In the genomic region with DNA sequence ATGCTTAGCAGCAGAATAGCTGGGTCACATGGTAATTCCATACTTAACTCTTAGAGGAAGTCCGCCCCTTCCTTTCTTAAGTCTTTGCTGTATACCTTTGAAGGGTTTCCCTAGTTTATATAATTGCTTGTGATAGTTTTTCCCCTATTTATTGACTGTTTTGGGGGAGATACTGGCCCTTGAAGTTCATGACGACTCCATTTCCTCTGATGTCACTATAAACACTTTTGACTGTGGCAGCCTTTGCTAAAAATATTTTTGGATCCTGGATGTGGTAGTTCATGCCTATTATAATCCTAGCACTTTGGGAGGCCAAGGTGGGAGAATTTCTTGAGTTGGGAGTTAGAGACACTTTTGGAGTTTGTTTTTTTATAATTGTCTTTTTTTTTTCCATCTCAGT, we compare ENCODE assay signal across 20 cellular contexts. TPM values are rescaled to one million over a fixed set of nuclear protein-coding genes. Genes with fewer than 3 reads are reported as not detected.
DNase-seq lines count a peak whose midpoint lies in the region; ATAC-seq and TF ChIP-seq lines count a peak whose summit lies in the region.
"Had no signal": no experiment of that assay in that cellular context is flagged by ENCODE, and none has a peak within 500 bp of the region (broad histone marks: within the 10 kb centered on the region; RNA-seq: fewer than 3 reads in every experiment).

No MANE protein-coding gene starts in this region.

- DNase-seq in cardiac muscle cell (ENCODE audit: low read depth in 1 of 2, low spot score in 1 of 2) (no peak), right cardiac atrium (no peak), left ventricle myocardium superior (no peak), type B pancreatic cell (ENCODE audit: extremely low spot score, unreplicated experiment) (no peak), mucosa of descending colon (no peak)
- DNase-seq in activated T-helper 1 cell treated with anti-CD3 and anti-CD28 coated beads, Interleukin-12 subunit alpha, Interleukin-12 subunit beta, Interleukin-2, Interleukin-4 antibody, amounts not matched to agents 30 ng/mL and 10 ng/mL and 1 ng/mL, durations not matched to agents 14 hours and 24 hours and 36 hours (ENCODE audit: low spot score), result no peak
- no peak for DNase-seq in effector CD8-positive, alpha-beta T cell (lab: John Stamatoyannopoulos, UW)
- DNase-seq: C1 segment of cervical spinal cord, endodermal cell, esophagus squamous epithelium, HCEC 1CT, hippocampal formation, Karpas-422, MV-4-11, NCI-H1694, NCI-H2171, NCI-H524 had no signal

- H3K27me3 ChIP-seq in cardiac muscle cell, result no peaks in the 10 kb centered on the region
- no peaks in the 10 kb centered on the region for H3K27me3 ChIP-seq in right cardiac atrium (ENCODE audit: control insufficient read depth, insufficient read depth)
- H3K27me3 ChIP-seq: esophagus squamous epithelium had no signal

- H3K36me3 Mint-ChIP-seq in activated T-helper 1 cell treated with anti-CD3 and anti-CD28 coated beads, Interleukin-12 subunit alpha, Interleukin-12 subunit beta, Interleukin-2, Interleukin-4 antibody, amounts not matched to agents 30 ng/mL and 10 ng/mL and 1 ng/mL, durations not matched to agents 14 hours and 24 hours and 36 hours (ENCODE audit: low read depth), result peaks cover 21% of the 10 kb centered on the region
- H3K36me3 Mint-ChIP-seq in type B pancreatic cell, result peaks cover 27% of the 10 kb centered on the region

- H3K9me3 Mint-ChIP-seq in activated T-helper 1 cell treated with anti-CD3 and anti-CD28 coated beads, Interleukin-12 subunit alpha, Interleukin-12 subunit beta, Interleukin-2, Interleukin-4 antibody, amounts not matched to agents 30 ng/mL and 10 ng/mL and 1 ng/mL, durations not matched to agents 14 hours and 24 hours and 36 hours, result no peaks in the 10 kb centered on the region
- H3K9me3 Mint-ChIP-seq in type B pancreatic cell, result no peaks in the 10 kb centered on the region
- H3K9me3 Mint-ChIP-seq: endodermal cell had no signal

- H3K27ac ChIP-seq in cardiac muscle cell, result peak overlapping the region; percentile 24
- H3K27ac ChIP-seq in right cardiac atrium (ENCODE audit: low read length), result no peak overlapping the region
- H3K27ac ChIP-seq: coronary artery, esophagus squamous epithelium, prostate gland had no signal

- H3K4me3 Mint-ChIP-seq in activated T-helper 1 cell treated with anti-CD3 and anti-CD28 coated beads, Interleukin-12 subunit alpha, Interleukin-12 subunit beta, Interleukin-2, Interleukin-4 antibody, amounts not matched to agents 30 ng/mL and 10 ng/mL and 1 ng/mL, durations not matched to agents 14 hours and 24 hours and 36 hours, result no peak overlapping the region
- H3K4me3 Mint-ChIP-seq in type B pancreatic cell, result no peak overlapping the region
- H3K4me3 Mint-ChIP-seq: endodermal cell had no signal

- no peak for TF ChIP-seq CTCF in cardiac muscle cell (IDR thresholded peaks at IDR 0.05; ENCODE audit: low read depth, low read length)
- TF ChIP-seq CTCF in type B pancreatic cell (conservative IDR thresholded peaks at IDR 0.05), result no peak
- TF ChIP-seq CTCF in mucosa of descending colon (IDR thresholded peaks at IDR 0.05), result no peak

- intact Hi-C loops in right cardiac atrium (cut with DNase I) (no loop called here), left ventricle myocardium superior (cut with micrococcal nuclease) (no loop called here), mucosa of descending colon (cut with DNase I, micrococcal nuclease) (no loop called here)
- intact Hi-C loops in activated T-helper 1 cell treated with anti-CD3 and anti-CD28 coated beads, Interleukin-12 subunit alpha, Interleukin-12 subunit beta, Interleukin-2, Interleukin-4 antibody, amounts not matched to agents 30 ng/mL and 10 ng/mL and 1 ng/mL, durations not matched to agents 14 hours and 24 hours and 36 hours (cut with micrococcal nuclease), result no loop called here

- H3K4me3 ChIP-seq in cardiac muscle cell, result no peak overlapping the region
- no peak overlapping the region for H3K4me3 ChIP-seq in right cardiac atrium (ENCODE audit: low read length)
- no peak overlapping the region for H3K4me3 ChIP-seq in mucosa of descending colon
- H3K4me3 ChIP-seq: coronary artery, esophagus squamous epithelium, prostate gland had no signal

- WGBS in right cardiac atrium, result 57% methylated on average over 2 of the region's 2 CpGs

- ATAC-seq in right cardiac atrium (no peak), left ventricle myocardium superior (peak; percentile 61), mucosa of descending colon (no peak)
- ATAC-seq: Panc1 had no signal

- H3K9me3 ChIP-seq in cardiac muscle cell (ENCODE audit: low read depth) (no peaks in the 10 kb centered on the region), right cardiac atrium (ENCODE audit: control insufficient read depth, low read length) (no peaks in the 10 kb centered on the region), mucosa of descending colon (no peaks in the 10 kb centered on the region)
- H3K9me3 ChIP-seq: esophagus squamous epithelium, prostate gland had no signal

- H3K4me1 Mint-ChIP-seq in activated T-helper 1 cell treated with anti-CD3 and anti-CD28 coated beads, Interleukin-12 subunit alpha, Interleukin-12 subunit beta, Interleukin-2, Interleukin-4 antibody, amounts not matched to agents 30 ng/mL and 10 ng/mL and 1 ng/mL, durations not matched to agents 14 hours and 24 hours and 36 hours (ENCODE audit: low read depth), result peaks cover 17% of the 10 kb centered on the region
- H3K4me1 Mint-ChIP-seq in type B pancreatic cell (ENCODE audit: unreplicated experiment), result no peaks in the 10 kb centered on the region
- H3K4me1 Mint-ChIP-seq: endodermal cell had no signal

- H3K27ac Mint-ChIP-seq in activated T-helper 1 cell treated with anti-CD3 and anti-CD28 coated beads, Interleukin-12 subunit alpha, Interleukin-12 subunit beta, Interleukin-2, Interleukin-4 antibody, amounts not matched to agents 30 ng/mL and 10 ng/mL and 1 ng/mL, durations not matched to agents 14 hours and 24 hours and 36 hours, result peak overlapping the region; percentile 11
- H3K27ac Mint-ChIP-seq in type B pancreatic cell, result peak overlapping the region; percentile 18
- H3K27ac Mint-ChIP-seq: endodermal cell had no signal

- H3K27me3 Mint-ChIP-seq in activated T-helper 1 cell treated with anti-CD3 and anti-CD28 coated beads, Interleukin-12 subunit alpha, Interleukin-12 subunit beta, Interleukin-2, Interleukin-4 antibody, amounts not matched to agents 30 ng/mL and 10 ng/mL and 1 ng/mL, durations not matched to agents 14 hours and 24 hours and 36 hours (ENCODE audit: insufficient read depth), result no peaks in the 10 kb centered on the region
- H3K27me3 Mint-ChIP-seq in type B pancreatic cell, result no peaks in the 10 kb centered on the region

- H3K36me3 ChIP-seq in cardiac muscle cell (no peaks in the 10 kb centered on the region), mucosa of descending colon (ENCODE audit: low read depth) (no peaks in the 10 kb centered on the region)
- H3K36me3 ChIP-seq: prostate gland had no signal

- H3K4me1 ChIP-seq in cardiac muscle cell (ENCODE audit: low read depth) (peaks cover 7% of the 10 kb centered on the region), right cardiac atrium (ENCODE audit: control insufficient read depth, insufficient read depth, low read length) (no peaks in the 10 kb centered on the region), mucosa of descending colon (ENCODE audit: low read depth) (peaks cover 5% of the 10 kb centered on the region)
- H3K4me1 ChIP-seq: prostate gland had no signal

RNA-seq across cellular contexts. Expression of a gene that starts 38.4 kb away (rescaled TPM):
- total RNA-seq in cardiac muscle cell, result 29.7 and 37.9 TPM in 2 replicates
- 37.8 and 44.0 TPM in 2 replicates for polyA plus RNA-seq in cardiac muscle cell
- 10 to 100 TPM; 44.1 to 55.5 (median 50.6) TPM for total RNA-seq in right cardiac atrium
- polyA plus RNA-seq in right cardiac atrium, result 10.0 TPM
- 108 and 112 TPM in 2 replicates for total RNA-seq in activated T-helper 1 cell treated with anti-CD3 and anti-CD28 coated beads, Interleukin-12 subunit alpha, Interleukin-12 subunit beta, Interleukin-2, Interleukin-4 antibody, amounts not matched to agents 30 ng/mL and 10 ng/mL and 1 ng/mL, durations not matched to agents 14 hours and 24 hours and 36 hours
- 38.5 TPM for total RNA-seq in left ventricle myocardium superior
- 99.6 and 115 TPM in 2 replicates for total RNA-seq in type B pancreatic cell (ENCODE audit: low replicate concordance)
- total RNA-seq in mucosa of descending colon, result 100 to 1,000 TPM in 1 of 3 donors, 10 to 100 TPM in 2; 59.3 to 103 (median 69.7) TPM
